In genomic region chr14:18638032-18638431, GRCh38 we compare ENCODE assay signal across 2 cellular contexts. TPM values are rescaled to one million over a fixed set of nuclear protein-coding genes. Genes with fewer than 3 reads are reported as not detected.
"Had no signal": no experiment of that assay in that cellular context is flagged by ENCODE, and none has a peak within 500 bp of the region (broad histone marks: within the 10 kb centered on the region; RNA-seq: fewer than 3 reads in every experiment).

No MANE protein-coding gene starts in this region.

RNA-seq across cellular contexts. Expression of gene OR11H12, which starts 37.1 kb away (rescaled TPM):
- total RNA-seq: G401, GM12878 had no signal
